In genomic region chr18:33572022-33572421, GRCh38 we compare ENCODE assay signal across 1 cellular context.
TF ChIP-seq lines count a peak whose summit lies in the region.

No MANE protein-coding gene starts in this region.

TF ChIP-seq in neural cell, 6 proteins besides CTCF, POLR2A, EP300 and RAD21:
- no peak for TF ChIP-seq SMC3 (conservative IDR thresholded peaks at IDR 0.05; ENCODE audit: poor library complexity)
- TF ChIP-seq TAF1 (IDR thresholded peaks at IDR 0.05; ENCODE audit: low read depth) = no peak
- TF ChIP-seq EZH2 (IDR thresholded peaks at IDR 0.05; ENCODE audit: borderline replicate concordance, insufficient read depth, low read length, poor library complexity, severe bottlenecking) = no peak
- TF ChIP-seq POLR2AphosphoS5 (IDR thresholded peaks at IDR 0.05) = peak; percentile 86
